ENCODE assay signal across 8 cellular contexts in genomic region chr12:45215419-45216296, GRCh38. TPM values are rescaled to one million over a fixed set of nuclear protein-coding genes. Genes with fewer than 3 reads are reported as not detected.
A peak's percentile ranks its signal among the peaks of the same experiment; 100 is the strongest.
DNase-seq lines count a peak whose midpoint lies in the region; ATAC-seq, FAIRE-seq and TF ChIP-seq lines count a peak whose summit lies in the region.

ANO6 (plus strand) TSS chr12:45216095; CDS start chr12:45216322, 227 bp downstream.

- peak; percentile 54; the same call in 1 of the 2 replicates for TF ChIP-seq POLR2A in GM12891 (IDR thresholded peaks at IDR 0.05; ENCODE audit: low read depth, low read length)

- H3K36me3 Mint-ChIP-seq in type B pancreatic cell = peaks cover 11% of the 10 kb centered on the region

- DNase-seq in GM12891 (ENCODE audit: insufficient read length, low spot score) (peak; percentile 60), NCI-H1105 treated with DMSO at 0.1 percent for 48 hours (lab: John Stamatoyannopoulos, UW) (peak; percentile 95), SW480 (ENCODE audit: low spot score) (peak; percentile 94), Right ventricle myocardium superior (peak; percentile 94), pons (ENCODE audit: low spot score) (peak; percentile 70), type B pancreatic cell (ENCODE audit: extremely low spot score, unreplicated experiment) (peak; percentile 93)
- peak; percentile 63 for DNase-seq in activated naive CD8-positive, alpha-beta T cell treated with anti-CD3 and anti-CD28 coated beads, Interleukin-2, amount 50 U/mL, for 16 hours (ENCODE audit: low read depth, low spot score)

- peak within 1 kb of the TSS; percentile 95 for H3K4me3 Mint-ChIP-seq in type B pancreatic cell

- H3K27me3 Mint-ChIP-seq in type B pancreatic cell = no peaks in the 10 kb centered on the region

- H3K9me3 Mint-ChIP-seq in type B pancreatic cell = peaks cover 4% of the 10 kb centered on the region

- peak; percentile 75 for ATAC-seq in HG02759 (IDR thresholded peaks at IDR 0.05; ENCODE audit: unreplicated experiment)
- ATAC-seq in Right ventricle myocardium superior (ENCODE audit: poor library complexity) = peak; percentile 96

- H3K27ac Mint-ChIP-seq in type B pancreatic cell = peak within 1 kb of the TSS; percentile 97

- H3K4me1 Mint-ChIP-seq in type B pancreatic cell (ENCODE audit: unreplicated experiment) = peaks cover 20% of the 10 kb centered on the region

- TF ChIP-seq CTCF in type B pancreatic cell (conservative IDR thresholded peaks at IDR 0.05) = peak; percentile 17

- FAIRE-seq in GM12891 (lab: Jason Lieb, UNC) = peak; percentile 95

- intact Hi-C loops in Right ventricle myocardium superior (cut with DNase I) = loop anchor here (10.0 kb wide), 1 partner anchor 139 kb away; no protein-coding TSS in a partner anchor

TF ChIP-seq in GM12891, 5 proteins besides CTCF, POLR2A, EP300 and RAD21:
- peak; percentile 50 for TF ChIP-seq TAF1 (IDR thresholded peaks at IDR 0.05; ENCODE audit: low read depth, low read length)
- TF ChIP-seq SPI1 (IDR thresholded peaks at IDR 0.05; ENCODE audit: low read depth, low read length) = peak; percentile 47
- peak; percentile 9; the same call in 1 of the 2 replicates for TF ChIP-seq POU2F2 (IDR thresholded peaks at IDR 0.05; ENCODE audit: low read depth, low read length)
- TF ChIP-seq PAX5 (IDR thresholded peaks at IDR 0.05; ENCODE audit: insufficient read depth, low read length, severe bottlenecking) = peak; percentile 34
- TF ChIP-seq POLR2AphosphoS5 (IDR thresholded peaks at IDR 0.05; ENCODE audit: low read depth, low read length) = 0 out of 2 replicates have a peak, but pooled peaks have one; percentile 53

RNA-seq across cellular contexts. Expression of gene ANO6, which starts in this region (rescaled TPM):
- 11.7 TPM for polyA plus RNA-seq in GM12891 (2012; ENCODE audit: low read depth, missing spikeins)
- total RNA-seq in Right ventricle myocardium superior = 46.6 TPM
- total RNA-seq in type B pancreatic cell (ENCODE audit: low replicate concordance) = 35.0 and 38.1 TPM in 2 replicates

Comparison
In these comparisons a context has a peak if more than half of its experiments do, and no peak if none do; other contexts are left out.
1. Peak in every context shown above with its lines: DNase-seq and ATAC-seq.